10 cellular contexts compared by ENCODE assay signal in the genomic region with DNA sequence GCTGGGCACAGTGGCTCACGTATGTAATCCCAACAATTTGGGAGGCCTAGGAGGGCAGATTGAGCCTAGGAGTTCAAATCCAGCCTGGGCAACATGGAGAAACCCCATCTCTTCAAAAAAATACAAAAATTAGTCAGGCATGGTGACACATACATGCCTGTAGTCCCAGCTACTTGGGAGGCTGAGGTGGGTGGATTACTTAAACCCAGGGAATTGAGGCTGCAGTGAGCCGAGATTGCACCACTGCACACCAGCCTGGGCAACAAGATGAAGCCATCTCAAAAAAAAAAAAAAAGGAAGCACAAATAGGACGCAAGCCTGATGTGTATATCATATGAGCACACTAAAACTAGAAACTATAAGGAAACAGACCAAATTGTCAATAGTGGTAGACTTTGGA.
"Had no signal": no experiment of that assay in that cellular context is flagged by ENCODE, and none has a peak within 500 bp of the region (broad histone marks: within the 10 kb centered on the region; RNA-seq: fewer than 3 reads in every experiment).

No MANE protein-coding gene starts in this region.

- H3K27ac ChIP-seq: coronary artery, neural progenitor cell, right lobe of liver, stomach had no signal

- H3K27me3 ChIP-seq: neural progenitor cell, right lobe of liver, stomach had no signal

- H3K4me3 ChIP-seq: coronary artery, neural progenitor cell, right lobe of liver, stomach had no signal

- DNase-seq: activated CD4-positive, alpha-beta T cell treated with anti-CD3 and anti-CD28 coated beads, Interleukin-2, amount 10 ng/mL, durations not matched to agents 24 days and 14 days; activated CD8-positive, alpha-beta T cell treated with anti-CD3 and anti-CD28 coated beads for 36 hours; activated naive CD4-positive, alpha-beta T cell treated with anti-CD3 and anti-CD28 coated beads for 36 hours; aorta; naive thymus-derived CD4-positive, alpha-beta T cell; stimulated activated CD4-positive, alpha-beta T cell treated with anti-CD3 and anti-CD28 coated beads, Interleukin-4, amount 100 ng/mL, for 24 hours; stomach had no signal

- H3K4me1 ChIP-seq: neural progenitor cell had no signal

- H3K9me3 ChIP-seq: right lobe of liver, stomach had no signal
